8 cellular contexts compared by ENCODE assay signal in genomic region chr5:88269222-88269771, GRCh38. TPM values are rescaled to one million over a fixed set of nuclear protein-coding genes. Genes with fewer than 3 reads are reported as not detected.
DNase-seq lines count a peak whose midpoint lies in the region; ATAC-seq and TF ChIP-seq lines count a peak whose summit lies in the region.

No MANE protein-coding gene starts in this region.

- peak overlapping the region; percentile 99 for H3K27ac Mint-ChIP-seq in T-helper 2 cell treated with Interferon-gamma antibody and Interleukin-4, amounts not matched to agents 5 μg/mL and 100 μg/mL, for 36 hours

- H3K4me1 ChIP-seq in endocrine pancreas (ENCODE audit: control insufficient read depth, insufficient read depth, low read length), result peaks cover 12% of the 10 kb centered on the region
- peaks cover 12 to 19% of the 10 kb centered on the region in 2 donors for H3K4me1 ChIP-seq in mucosa of rectum (ENCODE audit: control insufficient read depth in 2 of 2, insufficient read depth in 2 of 2, low read length in 2 of 2)
- no peaks in the 10 kb centered on the region for H3K4me1 ChIP-seq in uterus

- intact Hi-C loops in uterus (cut with DNase I; ENCODE audit: low total_unique reads), result no loop called here

- peak overlapping the region; percentile 83 to 84 for H3K27ac ChIP-seq in mucosa of rectum (ENCODE audit: low read depth in 2 of 2, low read length in 2 of 2)
- peak overlapping the region; percentile 58 to 67 for H3K27ac ChIP-seq in uterus

- H3K4me3 ChIP-seq in endocrine pancreas (ENCODE audit: control insufficient read depth, insufficient read depth, low read length) (peak overlapping the region; percentile 92), mucosa of rectum (ENCODE audit: low read length in 2 of 2) (peak overlapping the region; percentile 89 to 100), uterus (peak overlapping the region; percentile 63 to 91)

- no peak for TF ChIP-seq CTCF in uterus (IDR thresholded peaks at IDR 0.05)

- peaks cover 49% of the 10 kb centered on the region for H3K36me3 Mint-ChIP-seq in T-helper 2 cell treated with Interferon-gamma antibody and Interleukin-4, amounts not matched to agents 5 μg/mL and 100 μg/mL, for 36 hours (ENCODE audit: low read depth)

- peaks cover 49% of the 10 kb centered on the region for H3K4me1 Mint-ChIP-seq in T-helper 2 cell treated with Interferon-gamma antibody and Interleukin-4, amounts not matched to agents 5 μg/mL and 100 μg/mL, for 36 hours (ENCODE audit: low read depth)

- no peaks in the 10 kb centered on the region for H3K27me3 ChIP-seq in endocrine pancreas (ENCODE audit: control insufficient read depth, insufficient read depth, low read length)
- H3K27me3 ChIP-seq in mucosa of rectum (ENCODE audit: control insufficient read depth in 2 of 2, insufficient read depth in 2 of 2, low read length in 2 of 2), result no peaks in the 10 kb centered on the region
- H3K27me3 ChIP-seq in uterus, result no peaks in the 10 kb centered on the region

- peaks cover 9% of the 10 kb centered on the region for H3K9me3 Mint-ChIP-seq in T-helper 2 cell treated with Interferon-gamma antibody and Interleukin-4, amounts not matched to agents 5 μg/mL and 100 μg/mL, for 36 hours

- peak overlapping the region; percentile 100 for H3K4me3 Mint-ChIP-seq in T-helper 2 cell treated with Interferon-gamma antibody and Interleukin-4, amounts not matched to agents 5 μg/mL and 100 μg/mL, for 36 hours

- DNase-seq in EL (peak; percentile 21), uterus (no peak), HK-2 (ENCODE audit: unreplicated experiment) (no peak)
- DNase-seq in T-helper 2 cell treated with Interferon-gamma antibody and Interleukin-4, amounts not matched to agents 5 μg/mL and 100 μg/mL, for 36 hours (ENCODE audit: low spot score), result no peak

- no peaks in the 10 kb centered on the region for H3K9me3 ChIP-seq in endocrine pancreas (ENCODE audit: control insufficient read depth, low read length)
- peaks cover 0 to 2% of the 10 kb centered on the region in 2 donors for H3K9me3 ChIP-seq in mucosa of rectum (ENCODE audit: control insufficient read depth in 2 of 2, low read length in 2 of 2)
- no peaks in the 10 kb centered on the region for H3K9me3 ChIP-seq in uterus

- H3K36me3 ChIP-seq in endocrine pancreas (ENCODE audit: control insufficient read depth, insufficient read depth, low read length) (no peaks in the 10 kb centered on the region), mucosa of rectum (ENCODE audit: control insufficient read depth in 2 of 2, insufficient read depth in 2 of 2, low read length in 2 of 2) (peaks cover 2 to 8% of the 10 kb centered on the region in 2 donors), uterus (no peaks in the 10 kb centered on the region)

- H3K9ac ChIP-seq in endocrine pancreas (ENCODE audit: control insufficient read depth, insufficient read depth, low read length) (peak overlapping the region; percentile 50), mucosa of rectum (ENCODE audit: low read depth in 1 of 2, low read length in 2 of 2) (peak overlapping the region; percentile 80 to 93)

- ATAC-seq in GM21367 (IDR thresholded peaks at IDR 0.05; ENCODE audit: unreplicated experiment) (peak; percentile 14), HG03565 (IDR thresholded peaks at IDR 0.05; ENCODE audit: unreplicated experiment) (peak; percentile 17)

- H3K27me3 Mint-ChIP-seq in T-helper 2 cell treated with Interferon-gamma antibody and Interleukin-4, amounts not matched to agents 5 μg/mL and 100 μg/mL, for 36 hours (ENCODE audit: low read depth), result no peaks in the 10 kb centered on the region

- no peak for TF ChIP-seq POLR2A in uterus (IDR thresholded peaks at IDR 0.05)

RNA-seq across cellular contexts. Expression of gene TMEM161B, which starts 0.7 kb away (rescaled TPM):
- total RNA-seq in uterus, result 10 to 100 TPM; 26.4 to 53.4 (median 42.2) TPM
